ENCODE assay signal across 20 cellular contexts in the genomic region with DNA sequence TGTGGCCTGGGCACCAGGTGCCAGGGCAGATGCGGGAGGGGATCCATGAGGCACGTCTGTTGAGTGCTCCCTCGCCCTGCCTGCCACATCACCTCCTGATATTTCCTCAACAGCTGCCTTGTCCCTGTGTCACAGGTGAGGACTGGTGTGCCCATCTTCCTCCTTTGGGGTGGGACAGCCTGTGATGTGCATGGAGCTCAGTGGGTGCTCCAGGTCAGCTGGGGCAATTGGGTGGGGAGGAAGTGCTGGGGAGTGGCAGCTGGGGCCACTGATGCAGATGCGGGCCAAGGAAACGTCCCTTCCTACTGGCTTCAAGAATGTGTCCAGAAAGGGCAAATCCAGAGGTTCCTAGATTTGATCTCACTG.
DNase-seq lines count a peak whose midpoint lies in the region; ATAC-seq and TF ChIP-seq lines count a peak whose summit lies in the region.
"Had no signal": no experiment of that assay in that cellular context is flagged by ENCODE, and none has a peak within 500 bp of the region (broad histone marks: within the 10 kb centered on the region; RNA-seq: fewer than 3 reads in every experiment).

No MANE protein-coding gene starts in this region.

- H3K27ac Mint-ChIP-seq in T-cell: no peak overlapping the region
- H3K27ac Mint-ChIP-seq: HFFc6 had no signal

- no peaks in the 10 kb centered on the region for H3K9me3 Mint-ChIP-seq in T-cell
- H3K9me3 Mint-ChIP-seq: CD14-positive monocyte; CD4-positive, alpha-beta memory T cell; HFFc6 had no signal

- H3K27me3 ChIP-seq in lower lobe of right lung (ENCODE audit: low read depth): no peaks in the 10 kb centered on the region

- no peak overlapping the region for H3K4me3 ChIP-seq in lower lobe of right lung
- H3K4me3 ChIP-seq: A549 had no signal

- DNase-seq in Right ventricle myocardium inferior (ENCODE audit: missing footprints) (peak; percentile 26), cardiac septum (ENCODE audit: low spot score) (no peak), lower lobe of right lung (peak; percentile 2), posterior vena cava (ENCODE audit: low spot score) (peak; percentile 44), T-cell (no peak), mesenteric fat pad (ENCODE audit: low spot score) (no peak)
- no peak for DNase-seq in activated naive CD4-positive, alpha-beta T cell (lab: John Stamatoyannopoulos, UW)
- DNase-seq: AML-193; CD4-positive, alpha-beta memory T cell; DMS153; DMS79; GDM1; GOT3; HFFc6 had no signal

- no peaks in the 10 kb centered on the region for H3K9me3 ChIP-seq in lower lobe of right lung
- H3K9me3 ChIP-seq: A549 had no signal

- H3K4me1 Mint-ChIP-seq in T-cell: no peaks in the 10 kb centered on the region
- H3K4me1 Mint-ChIP-seq: CD14-positive monocyte had no signal

- H3K36me3 Mint-ChIP-seq in T-cell: peaks cover 3% of the 10 kb centered on the region
- H3K36me3 Mint-ChIP-seq: CD14-positive monocyte had no signal

- CTCF ChIA-PET in T-cell (lab: Charles Lee): no interaction called here

- no peak for TF ChIP-seq CTCF in lower lobe of right lung (IDR thresholded peaks at IDR 0.05)

- POLR2A ChIA-PET in T-cell (lab: Charles Lee): no interaction called here

- no peak for ATAC-seq in Right ventricle myocardium inferior
- no peak for ATAC-seq in lower lobe of right lung
- no peak for ATAC-seq in GM21528 (IDR thresholded peaks at IDR 0.05; ENCODE audit: low FRiP score, unreplicated experiment)
- no peak for ATAC-seq in T-cell (replicated peaks in 1 of 4)
- ATAC-seq: A549, HCT116, HepG2 had no signal

- no peaks in the 10 kb centered on the region for H3K27me3 Mint-ChIP-seq in T-cell
- H3K27me3 Mint-ChIP-seq: CD4-positive, alpha-beta memory T cell had no signal

- no peak overlapping the region for H3K4me3 Mint-ChIP-seq in T-cell
- H3K4me3 Mint-ChIP-seq: CD14-positive monocyte; CD4-positive, alpha-beta memory T cell; HFFc6 had no signal

- H3K4me1 ChIP-seq in lower lobe of right lung: no peaks in the 10 kb centered on the region

- H3K27ac ChIP-seq in lower lobe of right lung: no peak overlapping the region
- H3K27ac ChIP-seq: 22Rv1 had no signal

- H3K36me3 ChIP-seq in lower lobe of right lung: peaks cover 9% of the 10 kb centered on the region

- intact Hi-C loops in Right ventricle myocardium inferior (cut with DNase I) (loop anchor here (10.0 kb wide), 1 partner anchor 120 kb away; no protein-coding TSS in a partner anchor), cardiac septum (cut with DNase I) (no loop called here), lower lobe of right lung (cut with DNase I) (no loop called here), posterior vena cava (cut with DNase I) (no loop called here)

Comparison
In these comparisons a context has a peak if more than half of its experiments do, and no peak if none do; other contexts are left out.
1. DNase-seq: peak in Right ventricle myocardium inferior (single experiment), lower lobe of right lung (single experiment) and posterior vena cava (single experiment); none in cardiac septum (single experiment), T-cell (0 of 34), mesenteric fat pad (single experiment) and activated naive CD4-positive, alpha-beta T cell (0 of 4).